ENCODE assay signal across 8 cellular contexts in the genomic region with DNA sequence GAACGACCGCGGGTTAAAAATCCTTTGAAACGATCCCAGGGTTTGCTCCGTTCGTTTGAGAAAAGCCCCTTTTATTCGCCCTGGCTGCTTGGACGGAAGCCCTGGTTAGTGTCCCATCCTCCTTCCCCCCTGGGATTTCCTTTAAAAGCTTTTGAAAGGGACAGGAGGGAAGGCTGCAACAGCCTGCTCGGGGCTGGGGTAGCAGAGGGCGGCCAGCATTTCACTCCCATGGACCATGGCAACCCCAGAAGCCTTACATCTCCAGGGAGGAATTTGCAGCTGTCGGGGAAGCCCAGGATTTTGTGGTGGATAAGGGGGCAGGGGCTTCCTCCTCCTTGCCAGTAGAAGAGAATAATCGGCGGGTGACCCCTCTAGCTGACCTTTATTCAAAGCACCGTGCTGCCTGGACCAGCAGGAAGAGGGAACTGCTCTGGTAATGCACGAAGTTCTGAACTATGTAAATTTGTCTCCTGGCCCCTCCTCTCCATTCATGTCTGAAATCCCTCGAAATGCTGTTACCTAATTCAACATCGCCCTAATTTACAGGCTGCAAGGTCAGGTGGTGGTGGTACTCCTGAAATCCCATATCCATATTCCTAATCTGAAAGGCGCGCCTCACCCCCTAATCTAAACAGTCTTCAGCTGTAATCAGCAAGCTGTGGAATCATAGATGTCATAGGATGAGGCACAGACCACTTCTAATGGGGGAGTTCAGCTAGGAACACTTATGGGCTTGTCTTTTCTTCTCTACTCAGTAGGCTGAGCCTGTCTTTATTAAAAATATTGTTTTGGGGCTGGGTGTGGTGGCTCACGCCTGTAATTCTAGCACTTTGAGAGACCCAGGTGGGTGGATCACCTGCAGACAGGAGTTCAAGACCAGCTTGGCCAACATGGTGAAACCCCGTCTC. TPM values are rescaled to one million over a fixed set of nuclear protein-coding genes. Genes with fewer than 3 reads are reported as not detected.
A peak's percentile ranks its signal among the peaks of the same experiment; 100 is the strongest.
DNase-seq lines count a peak whose midpoint lies in the region; ATAC-seq lines count a peak whose summit lies in the region.

No MANE protein-coding gene starts in this region.

- H3K27me3 Mint-ChIP-seq in activated naive CD8-positive, alpha-beta T cell = no peaks in the 10 kb centered on the region

- peak overlapping the region; percentile 97 for H3K4me3 ChIP-seq in right cardiac atrium (ENCODE audit: low read length)

- peak overlapping the region; percentile 89 for H3K4me3 Mint-ChIP-seq in activated naive CD8-positive, alpha-beta T cell

- 13% methylated on average over 21 of the region's 21 CpGs for WGBS in right cardiac atrium

- H3K4me1 ChIP-seq in right cardiac atrium (ENCODE audit: control insufficient read depth, insufficient read depth, low read length) = no peaks in the 10 kb centered on the region

- peak; percentile 10 to 23 for ATAC-seq in right cardiac atrium
- ATAC-seq in GM19035 (IDR thresholded peaks at IDR 0.05; ENCODE audit: unreplicated experiment) = no peak

- H3K9me3 ChIP-seq in right cardiac atrium (ENCODE audit: control insufficient read depth, low read length) = no peaks in the 10 kb centered on the region

- H3K27ac ChIP-seq in right cardiac atrium (ENCODE audit: low read length) = peak overlapping the region; percentile 61

- intact Hi-C loops in right cardiac atrium (cut with DNase I) = loop anchor here in 1 of 4 donors (10.0 kb wide), 1 partner anchor 51 kb away; no protein-coding TSS in a partner anchor

- H3K36me3 Mint-ChIP-seq in activated naive CD8-positive, alpha-beta T cell = no peaks in the 10 kb centered on the region

- H3K9me3 Mint-ChIP-seq in activated naive CD8-positive, alpha-beta T cell (ENCODE audit: low read depth) = no peaks in the 10 kb centered on the region

- H3K4me1 Mint-ChIP-seq in activated naive CD8-positive, alpha-beta T cell (ENCODE audit: low read depth) = peaks cover 23% of the 10 kb centered on the region

- H3K27ac Mint-ChIP-seq in activated naive CD8-positive, alpha-beta T cell = peak overlapping the region; percentile 88

- DNase-seq in NCI-H510A treated with DMSO at 0.1 percent for 48 hours (lab: John Stamatoyannopoulos, UW) (peak; percentile 54), NCI-H510A (lab: John Stamatoyannopoulos, UW) (no peak), NCI-H1930 (lab: John Stamatoyannopoulos, UW) (peak; percentile 18), right cardiac atrium (peak in 1 of 3 donors; percentile 15), pulmonary artery endothelial cell (ENCODE audit: low read depth, low spot score) (peak; percentile 83)
- DNase-seq in activated CD4-positive, CD25-positive, alpha-beta regulatory T cell (lab: John Stamatoyannopoulos, UW) = no peak

- H3K27me3 ChIP-seq in right cardiac atrium (ENCODE audit: control insufficient read depth, insufficient read depth) = no peaks in the 10 kb centered on the region

RNA-seq across cellular contexts. Expression of a gene that starts 1.0 kb away (rescaled TPM):
- total RNA-seq in right cardiac atrium (100 to 1,000 TPM; 112 to 131 (median 121) TPM), pulmonary artery endothelial cell (47.4 and 59.2 TPM in 2 replicates)
- polyA plus RNA-seq in right cardiac atrium = 43.7 TPM

Comparison
In these comparisons a context has a peak if more than half of its experiments do, and no peak if none do; other contexts are left out.
1. DNase-seq: peak in NCI-H510A treated with DMSO at 0.1 percent for 48 hours (single experiment), NCI-H1930 (2 of 2) and pulmonary artery endothelial cell (single experiment); none in NCI-H510A (single experiment) and activated CD4-positive, CD25-positive, alpha-beta regulatory T cell (0 of 4).